ENCODE assay signal across 35 cellular contexts in the genomic region with DNA sequence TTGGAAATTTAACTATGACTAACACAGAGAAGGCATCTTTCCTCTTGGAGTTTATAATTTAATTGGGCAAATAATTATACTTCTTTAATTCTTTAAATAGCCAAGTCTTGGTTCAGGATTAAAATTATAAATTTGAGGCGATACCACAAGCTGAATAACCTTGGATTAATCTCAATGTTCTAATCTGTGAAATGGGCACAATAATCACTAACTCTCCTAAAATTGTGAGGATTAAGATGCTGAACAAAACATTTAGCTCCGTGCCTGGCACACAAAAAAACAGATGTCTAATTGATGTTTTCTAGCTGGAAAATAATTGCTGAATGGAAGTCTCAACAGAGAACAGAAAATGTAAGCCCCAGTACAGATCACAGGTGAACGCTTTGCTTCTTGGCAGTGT.
"Had no signal": no experiment of that assay in that cellular context is flagged by ENCODE, and none has a peak within 500 bp of the region (broad histone marks: within the 10 kb centered on the region; RNA-seq: fewer than 3 reads in every experiment).

No MANE protein-coding gene starts in this region.

- DNase-seq: Karpas-422, Kasumi-1, MG63, MM.1S, MV-4-11, NCI-H1048, NCI-H1092, NCI-H1092 treated with DMSO at 0.1 percent for 48 hours, NCI-H1105, NCI-H1105 treated with DMSO at 0.1 percent for 48 hours, NCI-H1417, NCI-H1417 treated with DMSO at 0.1 percent for 48 hours, NCI-H1436, NCI-H1436 treated with DMSO at 0.1 percent for 48 hours, NCI-H146, NCI-H1694, NCI-H1694 treated with DMSO at 0.1 percent for 48 hours, NCI-H187, NCI-H187 treated with DMSO at 0.1 percent for 48 hours, NCI-H1930, NCI-H2029, NCI-H2029 treated with DMSO at 0.1 percent for 48 hours, NCI-H2081, NCI-H2081 treated with DMSO at 0.1 percent for 48 hours, NCI-H2107, NCI-H2171, NCI-H2171 treated with DMSO at 0.1 percent for 48 hours, NCI-H2227 treated with DMSO at 0.1 percent for 48 hours, NCI-H226, NCI-H345, NCI-H446, NCI-H446 treated with DMSO at 0.1 percent for 48 hours, NCI-H510A, NCI-H510A treated with DMSO at 0.1 percent for 48 hours, NCI-H524 had no signal

- H3K9me3 ChIP-seq: MG63 had no signal

- H3K36me3 ChIP-seq: MG63 had no signal

- H3K27me3 ChIP-seq: MG63 had no signal

- H3K4me3 ChIP-seq: MG63 had no signal
